In genomic region chr14:71117839-71118743, GRCh38 we compare ENCODE assay signal across 10 cellular contexts.
DNase-seq lines count a peak whose midpoint lies in the region; ATAC-seq lines count a peak whose summit lies in the region.
"Had no signal": no experiment of that assay in that cellular context is flagged by ENCODE, and none has a peak within 500 bp of the region (broad histone marks: within the 10 kb centered on the region; RNA-seq: fewer than 3 reads in every experiment).

No MANE protein-coding gene starts in this region.

- peaks cover 6% of the 10 kb centered on the region for H3K36me3 Mint-ChIP-seq in activated CD4-positive, alpha-beta T cell treated with anti-CD3 and anti-CD28 coated beads for 36 hours (ENCODE audit: low read depth)
- peaks cover 30% of the 10 kb centered on the region for H3K36me3 Mint-ChIP-seq in T-cell

- peaks cover 21% of the 10 kb centered on the region for H3K4me1 Mint-ChIP-seq in activated CD4-positive, alpha-beta T cell treated with anti-CD3 and anti-CD28 coated beads for 36 hours
- H3K4me1 Mint-ChIP-seq in T-cell = peaks cover 0 to 15% (median 9%) of the 10 kb centered on the region in 3 donors

- no peaks in the 10 kb centered on the region for H3K9me3 Mint-ChIP-seq in activated CD4-positive, alpha-beta T cell treated with anti-CD3 and anti-CD28 coated beads for 36 hours (ENCODE audit: low read depth)
- no peaks in the 10 kb centered on the region for H3K9me3 Mint-ChIP-seq in T-cell

- H3K4me3 Mint-ChIP-seq in activated CD4-positive, alpha-beta T cell treated with anti-CD3 and anti-CD28 coated beads for 36 hours = no peak overlapping the region
- H3K4me3 Mint-ChIP-seq in T-cell = no peak overlapping the region

- peak; percentile 30 for ATAC-seq in activated CD4-positive, alpha-beta T cell treated with anti-CD3 and anti-CD28 coated beads for 36 hours
- no peak for ATAC-seq in T-cell (replicated peaks in 1 of 4)
- ATAC-seq in GM19324 (IDR thresholded peaks at IDR 0.05; ENCODE audit: low FRiP score, unreplicated experiment) = no peak
- ATAC-seq: SK-N-SH treated with all-trans-retinoic acid at 6 μM for 48 hours had no signal

- no peak overlapping the region for H3K4me3 ChIP-seq in skin epidermis

- intact Hi-C loops in activated CD4-positive, alpha-beta T cell treated with anti-CD3 and anti-CD28 coated beads for 36 hours (cut with DNase I, micrococcal nuclease) = no loop called here

- peak overlapping the region; percentile 62 for H3K27ac Mint-ChIP-seq in activated CD4-positive, alpha-beta T cell treated with anti-CD3 and anti-CD28 coated beads for 36 hours
- H3K27ac Mint-ChIP-seq in T-cell = peak overlapping the region; percentile 27 to 50

- POLR2A ChIA-PET in activated CD4-positive, alpha-beta T cell treated with anti-CD3 and anti-CD28 coated beads for 36 hours (lab: Charles Lee) = interaction anchor here (0.6 to 1.5 kb wide), 4 partner anchors 14 to 737 kb away, joined by 3 to 9 read pairs (median 4); no protein-coding TSS in a partner anchor
- POLR2A ChIA-PET in T-cell (lab: Charles Lee) = no interaction called here

- H3K27me3 Mint-ChIP-seq in activated CD4-positive, alpha-beta T cell treated with anti-CD3 and anti-CD28 coated beads for 36 hours = no peaks in the 10 kb centered on the region
- H3K27me3 Mint-ChIP-seq in T-cell = no peaks in the 10 kb centered on the region

- CTCF ChIA-PET in activated CD4-positive, alpha-beta T cell treated with anti-CD3 and anti-CD28 coated beads for 36 hours (lab: Charles Lee) = interaction anchor here (0.8 to 1.9 kb wide), 9 partner anchors 7 to 24 kb away, joined by 3 to 8 read pairs (median 4); no protein-coding TSS in a partner anchor
- CTCF ChIA-PET in T-cell (lab: Charles Lee) = interaction anchor here in 1 of 2 donors (1.0 to 1.2 kb wide), 3 partner anchors 13 to 286 kb away, joined by 3 read pairs; no protein-coding TSS in a partner anchor

- peak overlapping the region in 14 of 21 experiments; percentile 4 to 64 (median 38) for H3K27ac ChIP-seq in skin epidermis
- H3K27ac ChIP-seq: 22Rv1 had no signal

- no peak for DNase-seq in activated CD4-positive, alpha-beta T cell treated with anti-CD3 and anti-CD28 coated beads for 36 hours
- DNase-seq in activated CD4-positive, alpha-beta T cell treated with anti-CD3 and anti-CD28 coated beads, Interleukin-2, amount 50 U/mL, for 1 hour = no peak
- no peak for DNase-seq in T-cell
- peak; percentile 78 for DNase-seq in fibroblast of the conjunctiva (ENCODE audit: low read depth)
- DNase-seq in NCI-H82 (lab: John Stamatoyannopoulos, UW) = no peak
- no peak for DNase-seq in CD1c-positive myeloid dendritic cell (ENCODE audit: extremely low spot score)
